In the genomic region with DNA sequence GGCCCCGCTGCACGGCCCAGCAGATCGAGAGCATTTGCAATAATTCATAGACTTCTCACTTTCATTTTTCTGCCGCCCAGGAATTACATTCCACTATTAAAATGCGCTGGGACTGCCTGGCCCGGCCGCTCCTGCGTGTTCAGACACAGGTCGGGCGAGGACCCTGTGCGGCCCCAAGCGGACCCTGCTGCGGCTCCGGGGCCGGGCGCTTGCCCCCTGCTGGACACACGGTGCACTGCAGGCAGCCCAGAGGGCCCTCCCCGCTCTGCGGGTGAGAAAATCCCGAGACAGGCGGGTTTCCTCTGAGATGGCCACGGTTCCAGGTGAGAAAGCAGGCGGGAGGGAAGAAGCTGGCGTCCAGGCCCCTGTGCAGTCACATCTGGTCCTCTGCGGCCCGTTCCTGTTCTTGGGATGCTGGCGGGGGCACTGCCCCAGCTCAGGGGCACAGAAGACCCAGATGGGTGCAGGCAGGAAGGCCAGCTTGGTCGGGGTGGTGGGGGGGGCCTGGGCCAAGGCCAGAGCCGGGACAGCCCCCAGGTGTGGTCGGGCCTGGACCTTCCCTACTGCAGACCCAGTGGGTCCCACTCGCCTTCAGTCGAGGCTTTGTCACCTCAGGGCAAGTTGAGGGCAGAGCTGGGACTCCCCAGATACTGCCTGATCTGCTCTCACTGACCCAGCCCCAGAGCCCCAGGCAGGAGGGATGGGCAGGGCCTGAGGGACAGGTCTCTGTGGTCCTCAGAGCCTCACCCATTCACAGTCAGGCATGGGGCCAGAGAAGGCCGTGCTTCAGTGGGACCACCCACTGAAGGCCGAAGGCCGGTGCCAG, we compare ENCODE assay signal across 8 cellular contexts.
A peak's percentile ranks its signal among the peaks of the same experiment; 100 is the strongest.
DNase-seq lines count a peak whose midpoint lies in the region; ATAC-seq and TF ChIP-seq lines count a peak whose summit lies in the region.
"Not testable (repeated sequence)": the region's sequence is repeated elsewhere in the genome, so short reads cannot be mapped to it uniquely, and the experiment has no call there.

No MANE protein-coding gene starts in this region.

- CTCF ChIA-PET in AG04450 (lab: Charles Lee) = interaction anchor here (0.6 to 1.9 kb wide), 11 partner anchors 8 to 193 kb away, joined by 3 to 5 read pairs (median 3); no protein-coding TSS in a partner anchor
- CTCF ChIA-PET in naive thymus-derived CD4-positive, alpha-beta T cell (lab: Charles Lee) = interaction anchor here (0.5 kb wide), 1 partner anchor 402 kb away, joined by 3 read pairs; no protein-coding TSS in a partner anchor

- H3K36me3 Mint-ChIP-seq in activated naive CD8-positive, alpha-beta T cell treated with anti-CD3 and anti-CD28 coated beads, Interleukin-2, amount 10 ng/mL, durations not matched to agents 7 days and 5 days; naive thymus-derived CD4-positive, alpha-beta T cell: not testable (repeated sequence)

- intact Hi-C loops in naive thymus-derived CD4-positive, alpha-beta T cell (cut with micrococcal nuclease) = loop anchor here in 1 of 2 donors (2.0 kb wide), 1 partner anchor 56 kb away; no protein-coding TSS in a partner anchor

- H3K27ac ChIP-seq in AG04450 (ENCODE audit: low read depth, low read length); foreskin keratinocyte; naive thymus-derived CD4-positive, alpha-beta T cell (ENCODE audit: low read depth, low read length): not testable (repeated sequence)

- H3K27me3 ChIP-seq in AG04450 (ENCODE audit: control insufficient read depth, insufficient read depth, low read length) = peaks cover 19% of the 10 kb centered on the region
- peaks cover 23% of the 10 kb centered on the region for H3K27me3 ChIP-seq in foreskin keratinocyte
- not testable (repeated sequence) for H3K27me3 ChIP-seq in naive thymus-derived CD4-positive, alpha-beta T cell (ENCODE audit: control insufficient read depth in 2 of 2, insufficient read depth in 2 of 2, low read length in 2 of 2)

- not testable (repeated sequence) for H3K36me3 ChIP-seq in naive thymus-derived CD4-positive, alpha-beta T cell (ENCODE audit: control insufficient read depth in 2 of 3, insufficient read depth in 3 of 3, low read length in 3 of 3)

- H3K9me3 Mint-ChIP-seq in activated naive CD8-positive, alpha-beta T cell treated with anti-CD3 and anti-CD28 coated beads, Interleukin-2, amount 10 ng/mL, durations not matched to agents 7 days and 5 days; naive thymus-derived CD4-positive, alpha-beta T cell: not testable (repeated sequence)

- POLR2A ChIA-PET in AG04450 (lab: Yijun Ruan, JAX); activated naive CD8-positive, alpha-beta T cell treated with anti-CD3 and anti-CD28 coated beads, Interleukin-2, amount 10 ng/mL, durations not matched to agents 7 days and 5 days (lab: Charles Lee): not testable (repeated sequence)
- POLR2A ChIA-PET in naive thymus-derived CD4-positive, alpha-beta T cell (lab: Charles Lee) = interaction anchor here (0.6 kb wide), 3 partner anchors 14 to 42 kb away, joined by 3 read pairs; no protein-coding TSS in a partner anchor

- H3K4me3 Mint-ChIP-seq in activated naive CD8-positive, alpha-beta T cell treated with anti-CD3 and anti-CD28 coated beads, Interleukin-2, amount 10 ng/mL, durations not matched to agents 7 days and 5 days = peak overlapping the region; percentile 16
- peak overlapping the region in 9 of 10 donors; percentile 39 to 65 (median 59) for H3K4me3 Mint-ChIP-seq in naive thymus-derived CD4-positive, alpha-beta T cell

- ATAC-seq in GM19043 (IDR thresholded peaks at IDR 0.05; ENCODE audit: low read depth, unreplicated experiment) = peak; percentile 61
- peak; percentile 77 to 79 for ATAC-seq in activated CD4-positive, CD25-positive, alpha-beta regulatory T cell treated with anti-CD3 and anti-CD28 coated beads, Interleukin-2, amount 50 U/mL, for 24 hours
- ATAC-seq in activated naive CD8-positive, alpha-beta T cell treated with anti-CD3 and anti-CD28 coated beads, Interleukin-2, amount 10 ng/mL, durations not matched to agents 7 days and 5 days (ENCODE audit: low read depth) = peak; percentile 70
- ATAC-seq in foreskin keratinocyte = peak; percentile 73
- ATAC-seq in naive thymus-derived CD4-positive, alpha-beta T cell = peak; percentile 89

- peak; percentile 76 for TF ChIP-seq CTCF in AG04450 (IDR thresholded peaks at IDR 0.05; ENCODE audit: low read depth, low read length)
- peak; percentile 86 for TF ChIP-seq CTCF in NB4 (IDR thresholded peaks at IDR 0.05; ENCODE audit: low read depth, low read length)
- TF ChIP-seq CTCF in foreskin keratinocyte (conservative IDR thresholded peaks at IDR 0.05) = peak; percentile 81

- not testable (repeated sequence) for H3K27me3 Mint-ChIP-seq in activated naive CD8-positive, alpha-beta T cell treated with anti-CD3 and anti-CD28 coated beads, Interleukin-2, amount 10 ng/mL, durations not matched to agents 7 days and 5 days; naive thymus-derived CD4-positive, alpha-beta T cell

- not testable (repeated sequence) for TF ChIP-seq POLR2A in NB4 (IDR thresholded peaks at IDR 0.05; ENCODE audit: extremely low read depth, insufficient read length)

- DNase-seq in AG04450 (ENCODE audit: low read depth, low spot score); foreskin keratinocyte: not testable (repeated sequence)
- DNase-seq in NB4 (ENCODE audit: low read depth) = peak; percentile 58
- peak; percentile 73 for DNase-seq in activated naive CD8-positive, alpha-beta T cell treated with anti-CD3 and anti-CD28 coated beads, Interleukin-2, amount 10 ng/mL, durations not matched to agents 7 days and 5 days
- peak; percentile 30 to 75 (median 59) for DNase-seq in naive thymus-derived CD4-positive, alpha-beta T cell
- DNase-seq in stimulated activated CD8-positive, alpha-beta memory T cell treated with anti-CD3 and anti-CD28 coated beads, Interleukin-12 subunit alpha, Interleukin-12 subunit beta, amount 100 ng/mL, for 1 hour (ENCODE audit: low read depth) = peak; percentile 36

- H3K4me3 ChIP-seq in AG04450 (ENCODE audit: low read depth, low read length); NB4 (ENCODE audit: low read depth, low read length); naive thymus-derived CD4-positive, alpha-beta T cell (ENCODE audit: low read length): not testable (repeated sequence)

- H3K27ac Mint-ChIP-seq in activated naive CD8-positive, alpha-beta T cell treated with anti-CD3 and anti-CD28 coated beads, Interleukin-2, amount 10 ng/mL, durations not matched to agents 7 days and 5 days = not testable (repeated sequence)
- H3K27ac Mint-ChIP-seq in naive thymus-derived CD4-positive, alpha-beta T cell = peak overlapping the region in 2 of 9 donors; percentile 28 to 70

- not testable (repeated sequence) for H3K4me1 Mint-ChIP-seq in activated naive CD8-positive, alpha-beta T cell treated with anti-CD3 and anti-CD28 coated beads, Interleukin-2, amount 10 ng/mL, durations not matched to agents 7 days and 5 days
- H3K4me1 Mint-ChIP-seq in naive thymus-derived CD4-positive, alpha-beta T cell = peaks cover 3 to 28% (median 18%) of the 10 kb centered on the region in 7 donors

- not testable (repeated sequence) for H3K4me1 ChIP-seq in foreskin keratinocyte; naive thymus-derived CD4-positive, alpha-beta T cell (ENCODE audit: control insufficient read depth in 2 of 2, insufficient read depth in 2 of 2, low read length in 2 of 2)

- not testable (repeated sequence) for H3K9me3 ChIP-seq in AG04450 (ENCODE audit: control insufficient read depth, insufficient read depth, low read length); naive thymus-derived CD4-positive, alpha-beta T cell (ENCODE audit: control insufficient read depth in 2 of 3, low read length in 3 of 3)
